Comparison of ENCODE assay signal across 7 cellular contexts in the genomic region with DNA sequence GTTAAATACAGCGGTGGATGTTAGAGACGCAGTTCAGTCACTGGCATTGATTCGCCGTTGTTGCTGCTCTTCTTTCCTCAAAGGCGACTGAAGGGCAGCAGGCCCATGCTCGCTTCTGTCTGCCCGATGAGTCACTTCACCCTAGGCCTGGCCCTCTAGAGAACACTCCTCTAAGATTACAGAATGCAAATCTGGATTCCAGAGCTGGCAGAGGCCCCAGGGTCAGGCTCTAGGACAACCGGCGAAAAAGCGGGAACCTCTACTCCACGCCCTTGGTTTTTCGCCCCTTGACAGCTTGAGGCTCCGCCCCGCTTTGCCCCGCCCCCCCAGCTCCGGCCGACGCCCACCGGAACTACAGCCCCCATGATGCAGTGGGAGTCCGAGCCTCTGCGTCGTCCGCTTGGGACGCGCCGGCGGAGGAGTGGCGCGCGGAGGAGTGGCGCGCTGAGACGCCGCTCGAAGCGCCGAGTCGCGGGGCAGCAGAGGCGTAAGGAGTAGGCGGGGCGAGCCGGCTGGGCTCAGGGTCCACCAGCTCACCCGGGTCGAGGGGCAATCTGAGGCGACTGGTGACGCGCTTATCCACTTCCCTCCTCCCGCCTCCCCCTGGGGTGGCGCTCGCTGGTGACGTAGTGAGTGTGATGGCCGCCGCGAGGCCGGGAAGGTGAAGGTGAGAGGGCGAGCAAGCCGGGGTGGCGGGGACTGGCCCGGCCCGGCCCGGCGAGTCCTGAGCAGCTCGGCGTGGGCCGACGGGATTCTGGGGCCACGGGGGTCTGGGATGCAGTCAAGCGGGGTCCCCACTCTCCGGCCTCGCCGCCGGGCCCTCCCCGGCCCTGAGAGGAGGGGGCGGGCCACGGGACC. TPM values are rescaled to one million over a fixed set of nuclear protein-coding genes. Genes with fewer than 3 reads are reported as not detected.
DNase-seq lines count a peak whose midpoint lies in the region; ATAC-seq and TF ChIP-seq lines count a peak whose summit lies in the region.

Gene MFN2 (plus strand): TSS at position 627 of the 858 bp plus-strand sequence. CDS start 8,725 bp downstream, outside the sequence.

- peak; percentile 90 to 94 for DNase-seq in NCI-H2081 (lab: John Stamatoyannopoulos, UW)
- DNase-seq in T1000 (lab: John Stamatoyannopoulos, UW): peak; percentile 96
- peak; percentile 99 for DNase-seq in astrocyte of the hippocampus (ENCODE audit: low read depth, low spot score)
- DNase-seq in hepatocyte (ENCODE audit: low spot score): peak; percentile 99
- DNase-seq in retina: peak; percentile 98

- peak within 1 kb of the TSS; percentile 67 for H3K4me3 ChIP-seq in hepatocyte

- no peaks in the 10 kb centered on the region for H3K9me2 ChIP-seq in hepatocyte (replicated peaks; ENCODE audit: insufficient read depth)

- H3K79me2 ChIP-seq in hepatocyte: peaks cover 34% of the 10 kb centered on the region

- no peaks in the 10 kb centered on the region for H3K27me3 ChIP-seq in hepatocyte

- peak within 1 kb of the TSS; percentile 93 for H3K27ac ChIP-seq in hepatocyte

- no peaks in the 10 kb centered on the region for H4K20me1 ChIP-seq in hepatocyte (ENCODE audit: insufficient read depth, poor library complexity, severe bottlenecking)

- peak; percentile 63 for ATAC-seq in GM18508 (IDR thresholded peaks at IDR 0.05; ENCODE audit: insufficient read depth, unreplicated experiment)
- ATAC-seq in HG03025 (IDR thresholded peaks at IDR 0.05; ENCODE audit: low FRiP score, unreplicated experiment): peak; percentile 75

- peaks cover 35% of the 10 kb centered on the region for H3K4me1 ChIP-seq in hepatocyte (ENCODE audit: insufficient read depth)

- no peak for TF ChIP-seq CTCF in hepatocyte (IDR thresholded peaks at IDR 0.05; ENCODE audit: poor library complexity)

- WGBS in hepatocyte (ENCODE audit: low lambda C conversion rate, missing lambda C conversion rate): 1% methylated on average over 46 of the region's 76 CpGs

- no peaks in the 10 kb centered on the region for H3K36me3 ChIP-seq in hepatocyte (replicated peaks; ENCODE audit: insufficient read depth, low read depth)

- peak within 1 kb of the TSS; percentile 90 for H3K4me2 ChIP-seq in hepatocyte

- H3K9me3 ChIP-seq in hepatocyte (ENCODE audit: low read depth): no peaks in the 10 kb centered on the region

- peak within 1 kb of the TSS; percentile 42 for H2AFZ ChIP-seq in hepatocyte

RNA-seq across cellular contexts. Expression of gene MFN2, which starts in this region (rescaled TPM):
- 45.1 and 54.3 TPM in 2 replicates for total RNA-seq in hepatocyte
- polyA plus RNA-seq in hepatocyte: 35.1 and 43.1 TPM in 2 replicates

Comparison
In these comparisons a context has a peak if more than half of its experiments do, and no peak if none do; other contexts are left out.
1. Peak in every context shown above with its lines: DNase-seq, ATAC-seq, H3K4me3 ChIP-seq and H3K27ac ChIP-seq.